8 cellular contexts compared by ENCODE assay signal in the genomic region with DNA sequence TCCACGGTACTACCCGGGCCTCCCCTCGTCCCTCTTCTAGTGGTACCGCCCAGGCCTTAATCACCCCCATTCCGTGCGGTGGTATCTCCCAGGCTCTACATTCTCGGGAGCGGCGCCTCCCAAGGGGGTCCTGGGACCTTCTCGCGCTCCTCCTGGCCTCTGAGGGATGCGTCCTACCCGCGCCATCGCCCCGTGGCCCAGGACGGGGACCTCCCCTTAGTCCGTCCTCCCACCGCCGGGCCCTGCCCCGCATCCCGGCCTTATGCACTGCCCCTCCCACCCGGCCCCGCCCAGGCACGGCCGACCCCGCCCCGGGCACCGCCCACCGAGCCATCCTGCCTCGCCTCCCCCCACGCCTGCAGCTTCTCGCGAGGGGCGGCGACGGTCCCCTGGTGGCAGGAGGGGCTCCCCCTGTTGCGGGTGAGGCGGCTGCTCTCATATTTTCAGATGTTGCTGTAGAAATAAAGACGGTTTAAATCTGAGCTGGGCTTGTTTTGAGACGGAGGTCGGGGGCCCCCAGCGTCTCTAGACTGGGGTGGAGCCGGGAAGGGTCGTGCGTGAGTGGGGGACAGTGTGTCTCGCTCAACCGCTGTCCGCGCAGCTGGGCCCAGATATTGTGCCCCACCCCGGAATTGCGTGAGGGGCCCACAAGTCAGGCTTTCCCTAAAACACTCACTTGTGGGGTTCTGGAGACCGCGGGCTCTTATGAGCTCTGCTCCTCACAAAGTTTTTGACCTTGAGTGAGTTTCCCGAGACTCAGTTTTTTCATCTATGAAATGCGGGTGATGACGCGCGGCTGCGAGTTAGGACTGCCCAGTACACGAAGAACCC. TPM values are rescaled to one million over a fixed set of nuclear protein-coding genes. Genes with fewer than 3 reads are reported as not detected.
DNase-seq lines count a peak whose midpoint lies in the region; ATAC-seq and FAIRE-seq lines count a peak whose summit lies in the region.

No MANE protein-coding gene starts in this region.

- peaks cover 24% of the 10 kb centered on the region for H3K4me1 Mint-ChIP-seq in activated T-helper 2 cell treated with anti-CD3 and anti-CD28 coated beads, Interferon-gamma antibody, Interleukin-2, Interleukin-4, amounts not matched to agents 10 μg/mL and 5 μg/mL and 100 μg/mL, durations not matched to agents 14 hours and 24 hours and 36 hours (ENCODE audit: low read depth)
- H3K4me1 Mint-ChIP-seq in natural killer cell treated with Interleukin-12 subunit alpha and Interleukin-12 subunit beta and Interleukin-15 and Interleukin-18, amount 100 ng/mL, for 72 hours (ENCODE audit: low read depth in 2 of 2) = peaks cover 38 to 41% of the 10 kb centered on the region in 2 donors

- intact Hi-C loops in activated T-helper 2 cell treated with anti-CD3 and anti-CD28 coated beads, Interferon-gamma antibody, Interleukin-2, Interleukin-4, amounts not matched to agents 10 μg/mL and 5 μg/mL and 100 μg/mL, durations not matched to agents 14 hours and 24 hours and 36 hours (cut with micrococcal nuclease) = loop anchor here (1.0 to 5.0 kb wide), 4 partner anchors 22 to 652 kb away; a partner anchor contains a TSS

- ATAC-seq in GM19438 (IDR thresholded peaks at IDR 0.05; ENCODE audit: low read depth, unreplicated experiment) = peak; percentile 34
- ATAC-seq in natural killer cell treated with Interleukin-12 subunit alpha and Interleukin-12 subunit beta and Interleukin-15 and Interleukin-18, amount 100 ng/mL, for 72 hours = peak; percentile 78 to 84

- H3K9me3 Mint-ChIP-seq in activated T-helper 2 cell treated with anti-CD3 and anti-CD28 coated beads, Interferon-gamma antibody, Interleukin-2, Interleukin-4, amounts not matched to agents 10 μg/mL and 5 μg/mL and 100 μg/mL, durations not matched to agents 14 hours and 24 hours and 36 hours = no peaks in the 10 kb centered on the region
- no peaks in the 10 kb centered on the region for H3K9me3 Mint-ChIP-seq in natural killer cell treated with Interleukin-12 subunit alpha and Interleukin-12 subunit beta and Interleukin-15 and Interleukin-18, amount 100 ng/mL, for 72 hours

- peak overlapping the region; percentile 84 for H3K27ac Mint-ChIP-seq in activated T-helper 2 cell treated with anti-CD3 and anti-CD28 coated beads, Interferon-gamma antibody, Interleukin-2, Interleukin-4, amounts not matched to agents 10 μg/mL and 5 μg/mL and 100 μg/mL, durations not matched to agents 14 hours and 24 hours and 36 hours
- peak overlapping the region; percentile 94 to 99 for H3K27ac Mint-ChIP-seq in natural killer cell treated with Interleukin-12 subunit alpha and Interleukin-12 subunit beta and Interleukin-15 and Interleukin-18, amount 100 ng/mL, for 72 hours

- FAIRE-seq in RCC 7860 (lab: Jason Lieb, UNC) = no peak

- peaks cover 45% of the 10 kb centered on the region for H3K36me3 Mint-ChIP-seq in activated T-helper 2 cell treated with anti-CD3 and anti-CD28 coated beads, Interferon-gamma antibody, Interleukin-2, Interleukin-4, amounts not matched to agents 10 μg/mL and 5 μg/mL and 100 μg/mL, durations not matched to agents 14 hours and 24 hours and 36 hours (ENCODE audit: low read depth)
- peaks cover 10% of the 10 kb centered on the region for H3K36me3 Mint-ChIP-seq in natural killer cell treated with Interleukin-12 subunit alpha and Interleukin-12 subunit beta and Interleukin-15 and Interleukin-18, amount 100 ng/mL, for 72 hours

- DNase-seq in CMK (ENCODE audit: low read depth) (peak; percentile 89), HPDE6-E6E7 (ENCODE audit: extremely low spot score) (peak; percentile 73), RCC 7860 (ENCODE audit: low spot score) (peak; percentile 20), fibroblast of peridontal ligament (ENCODE audit: extremely low read depth) (peak; percentile 77)
- peak; percentile 77 for DNase-seq in activated T-helper 2 cell treated with anti-CD3 and anti-CD28 coated beads, Interferon-gamma antibody, Interleukin-2, Interleukin-4, amounts not matched to agents 10 μg/mL and 5 μg/mL and 100 μg/mL, durations not matched to agents 14 hours and 24 hours and 36 hours (ENCODE audit: low spot score)
- DNase-seq in natural killer cell treated with Interleukin-12 subunit alpha and Interleukin-12 subunit beta and Interleukin-15 and Interleukin-18, amount 100 ng/mL, for 72 hours (ENCODE audit: low spot score) = peak; percentile 89
- DNase-seq in stimulated activated naive CD4-positive, alpha-beta T cell (lab: John Stamatoyannopoulos, UW) = peak; percentile 69 to 87 (median 84)

- H3K4me3 Mint-ChIP-seq in activated T-helper 2 cell treated with anti-CD3 and anti-CD28 coated beads, Interferon-gamma antibody, Interleukin-2, Interleukin-4, amounts not matched to agents 10 μg/mL and 5 μg/mL and 100 μg/mL, durations not matched to agents 14 hours and 24 hours and 36 hours (ENCODE audit: low read depth) = peak overlapping the region; percentile 91
- peak overlapping the region; percentile 97 for H3K4me3 Mint-ChIP-seq in natural killer cell treated with Interleukin-12 subunit alpha and Interleukin-12 subunit beta and Interleukin-15 and Interleukin-18, amount 100 ng/mL, for 72 hours

- H3K27me3 Mint-ChIP-seq in activated T-helper 2 cell treated with anti-CD3 and anti-CD28 coated beads, Interferon-gamma antibody, Interleukin-2, Interleukin-4, amounts not matched to agents 10 μg/mL and 5 μg/mL and 100 μg/mL, durations not matched to agents 14 hours and 24 hours and 36 hours (ENCODE audit: low read depth) = no peaks in the 10 kb centered on the region
- no peaks in the 10 kb centered on the region for H3K27me3 Mint-ChIP-seq in natural killer cell treated with Interleukin-12 subunit alpha and Interleukin-12 subunit beta and Interleukin-15 and Interleukin-18, amount 100 ng/mL, for 72 hours

RNA-seq across cellular contexts. Expression of a gene that starts 0.8 kb away (rescaled TPM):
- 134 and 139 TPM in 2 replicates for total RNA-seq in activated T-helper 2 cell treated with anti-CD3 and anti-CD28 coated beads, Interferon-gamma antibody, Interleukin-2, Interleukin-4, amounts not matched to agents 10 μg/mL and 5 μg/mL and 100 μg/mL, durations not matched to agents 14 hours and 24 hours and 36 hours
- total RNA-seq in natural killer cell treated with Interleukin-12 subunit alpha and Interleukin-12 subunit beta and Interleukin-15 and Interleukin-18, amount 100 ng/mL, for 72 hours = 100 to 1,000 TPM; 139 to 146 TPM

RNA-seq across cellular contexts. Expression of a gene that starts 10.1 kb away (rescaled TPM):
- total RNA-seq in activated T-helper 2 cell treated with anti-CD3 and anti-CD28 coated beads, Interferon-gamma antibody, Interleukin-2, Interleukin-4, amounts not matched to agents 10 μg/mL and 5 μg/mL and 100 μg/mL, durations not matched to agents 14 hours and 24 hours and 36 hours = 48.3 and 51.9 TPM in 2 replicates
- 10 to 100 TPM; 38.0 to 77.2 TPM for total RNA-seq in natural killer cell treated with Interleukin-12 subunit alpha and Interleukin-12 subunit beta and Interleukin-15 and Interleukin-18, amount 100 ng/mL, for 72 hours

RNA-seq across cellular contexts. Expression of a gene that starts 10.4 kb away (rescaled TPM):
- 0.91 and 1.5 TPM in 2 replicates for total RNA-seq in activated T-helper 2 cell treated with anti-CD3 and anti-CD28 coated beads, Interferon-gamma antibody, Interleukin-2, Interleukin-4, amounts not matched to agents 10 μg/mL and 5 μg/mL and 100 μg/mL, durations not matched to agents 14 hours and 24 hours and 36 hours
- 1 to 10 TPM; 1.2 to 2.6 TPM for total RNA-seq in natural killer cell treated with Interleukin-12 subunit alpha and Interleukin-12 subunit beta and Interleukin-15 and Interleukin-18, amount 100 ng/mL, for 72 hours

RNA-seq across cellular contexts. Expression of a gene that starts 21.3 kb away (rescaled TPM):
- 78.9 and 85.2 TPM in 2 replicates for total RNA-seq in activated T-helper 2 cell treated with anti-CD3 and anti-CD28 coated beads, Interferon-gamma antibody, Interleukin-2, Interleukin-4, amounts not matched to agents 10 μg/mL and 5 μg/mL and 100 μg/mL, durations not matched to agents 14 hours and 24 hours and 36 hours
- 10 to 100 TPM; 62.7 to 76.1 TPM for total RNA-seq in natural killer cell treated with Interleukin-12 subunit alpha and Interleukin-12 subunit beta and Interleukin-15 and Interleukin-18, amount 100 ng/mL, for 72 hours

RNA-seq across cellular contexts. Expression of a gene that starts 24.1 kb away (rescaled TPM):
- total RNA-seq in activated T-helper 2 cell treated with anti-CD3 and anti-CD28 coated beads, Interferon-gamma antibody, Interleukin-2, Interleukin-4, amounts not matched to agents 10 μg/mL and 5 μg/mL and 100 μg/mL, durations not matched to agents 14 hours and 24 hours and 36 hours = not detected in 2 replicates
- not detected for total RNA-seq in natural killer cell treated with Interleukin-12 subunit alpha and Interleukin-12 subunit beta and Interleukin-15 and Interleukin-18, amount 100 ng/mL, for 72 hours

Comparison
In these comparisons a context has a peak if more than half of its experiments do, and no peak if none do; other contexts are left out.
1. Peak in every context shown above with its lines: DNase-seq and ATAC-seq.
2. DNase-seq: peak in every context shown above with its lines; median percentile 89 in CMK; 89 in natural killer cell treated with Interleukin-12 subunit alpha and Interleukin-12 subunit beta and Interleukin-15 and Interleukin-18, amount 100 ng/mL, for 72 hours; 84 in stimulated activated naive CD4-positive, alpha-beta T cell; 77 in activated T-helper 2 cell treated with anti-CD3 and anti-CD28 coated beads, Interferon-gamma antibody, Interleukin-2, Interleukin-4, amounts not matched to agents 10 μg/mL and 5 μg/mL and 100 μg/mL, durations not matched to agents 14 hours and 24 hours and 36 hours; 77 in fibroblast of peridontal ligament; 73 in HPDE6-E6E7; 20 in RCC 7860.